ENCODE assay signal across 18 cellular contexts in genomic region chr9:119052339-119053030, GRCh38.
A peak's percentile ranks its signal among the peaks of the same experiment; 100 is the strongest.
DNase-seq lines count a peak whose midpoint lies in the region; ATAC-seq and TF ChIP-seq lines count a peak whose summit lies in the region.
"Had no signal": no experiment of that assay in that cellular context is flagged by ENCODE, and none has a peak within 500 bp of the region (broad histone marks: within the 10 kb centered on the region; RNA-seq: fewer than 3 reads in every experiment).

No MANE protein-coding gene starts in this region.

- no peaks in the 10 kb centered on the region for H3K4me1 Mint-ChIP-seq in stimulated activated memory B cell treated with anti-CD40 and anti-IgM and Interleukin-4, amounts not matched to agents 10 μg/mL and 1 μg/mL and 100 μg/mL, for 72 hours
- H3K4me1 Mint-ChIP-seq: neural crest cell; stimulated activated effector memory CD8-positive, alpha-beta T cell treated with anti-CD3 and anti-CD28 coated beads, Interleukin-12 subunit alpha, Interleukin-12 subunit beta, amount 100 ng/mL, for 72 hours had no signal

- H3K27me3 ChIP-seq in breast epithelium, result no peaks in the 10 kb centered on the region
- no peaks in the 10 kb centered on the region for H3K27me3 ChIP-seq in right atrium auricular region
- no peaks in the 10 kb centered on the region for H3K27me3 ChIP-seq in thoracic aorta (replicated peaks; ENCODE audit: insufficient read depth)

- H3K9me3 Mint-ChIP-seq in stimulated activated memory B cell treated with anti-CD40 and anti-IgM and Interleukin-4, amounts not matched to agents 10 μg/mL and 1 μg/mL and 100 μg/mL, for 72 hours, result no peaks in the 10 kb centered on the region
- H3K9me3 Mint-ChIP-seq: neural crest cell, type B pancreatic cell had no signal

- no peak overlapping the region for H3K4me3 Mint-ChIP-seq in stimulated activated memory B cell treated with anti-CD40 and anti-IgM and Interleukin-4, amounts not matched to agents 10 μg/mL and 1 μg/mL and 100 μg/mL, for 72 hours
- H3K4me3 Mint-ChIP-seq: neural crest cell; stimulated activated effector memory CD8-positive, alpha-beta T cell treated with anti-CD3 and anti-CD28 coated beads, Interleukin-12 subunit alpha, Interleukin-12 subunit beta, amount 100 ng/mL, for 72 hours; type B pancreatic cell had no signal

- H3K9me3 ChIP-seq in breast epithelium (no peaks in the 10 kb centered on the region), right atrium auricular region (no peaks in the 10 kb centered on the region), thoracic aorta (no peaks in the 10 kb centered on the region)

- H3K4me3 ChIP-seq in breast epithelium, result no peak overlapping the region
- no peak overlapping the region for H3K4me3 ChIP-seq in right atrium auricular region
- peak overlapping the region; percentile 35 for H3K4me3 ChIP-seq in thoracic aorta

- intact Hi-C loops in breast epithelium (cut with DNase I; ENCODE audit: low total_unique reads), result no loop called here

- no peaks in the 10 kb centered on the region for H3K36me3 Mint-ChIP-seq in stimulated activated memory B cell treated with anti-CD40 and anti-IgM and Interleukin-4, amounts not matched to agents 10 μg/mL and 1 μg/mL and 100 μg/mL, for 72 hours
- H3K36me3 Mint-ChIP-seq: stimulated activated effector memory CD8-positive, alpha-beta T cell treated with anti-CD3 and anti-CD28 coated beads, Interleukin-12 subunit alpha, Interleukin-12 subunit beta, amount 100 ng/mL, for 72 hours; type B pancreatic cell had no signal

- H3K36me3 ChIP-seq in breast epithelium, result no peaks in the 10 kb centered on the region
- no peaks in the 10 kb centered on the region for H3K36me3 ChIP-seq in right atrium auricular region
- H3K36me3 ChIP-seq in thoracic aorta, result no peaks in the 10 kb centered on the region

- H3K27me3 Mint-ChIP-seq in stimulated activated memory B cell treated with anti-CD40 and anti-IgM and Interleukin-4, amounts not matched to agents 10 μg/mL and 1 μg/mL and 100 μg/mL, for 72 hours, result no peaks in the 10 kb centered on the region
- H3K27me3 Mint-ChIP-seq: type B pancreatic cell had no signal

- H3K4me1 ChIP-seq in breast epithelium (peaks cover 4 to 6% of the 10 kb centered on the region in 2 donors), right atrium auricular region (no peaks in the 10 kb centered on the region), thoracic aorta (ENCODE audit: control insufficient read depth in 1 of 2, low read depth in 2 of 2) (peaks cover 3 to 18% of the 10 kb centered on the region in 2 donors)

- ATAC-seq in thoracic aorta (ENCODE audit: insufficient number of reproducible peaks, low FRiP score, low read depth), result no peak
- no peak for ATAC-seq in stimulated activated memory B cell treated with anti-CD40 and anti-IgM and Interleukin-4, amounts not matched to agents 10 μg/mL and 1 μg/mL and 100 μg/mL, for 72 hours
- ATAC-seq: PC-3; stimulated activated effector memory CD8-positive, alpha-beta T cell treated with anti-CD3 and anti-CD28 coated beads, Interleukin-12 subunit alpha, Interleukin-12 subunit beta, amount 100 ng/mL, for 72 hours had no signal

- TF ChIP-seq POLR2A in breast epithelium (IDR thresholded peaks at IDR 0.05), result no peak

- H3K27ac Mint-ChIP-seq in stimulated activated memory B cell treated with anti-CD40 and anti-IgM and Interleukin-4, amounts not matched to agents 10 μg/mL and 1 μg/mL and 100 μg/mL, for 72 hours, result no peak overlapping the region
- H3K27ac Mint-ChIP-seq: stimulated activated effector memory CD8-positive, alpha-beta T cell treated with anti-CD3 and anti-CD28 coated beads, Interleukin-12 subunit alpha, Interleukin-12 subunit beta, amount 100 ng/mL, for 72 hours; type B pancreatic cell had no signal

- DNase-seq in NCI-H1105 (lab: John Stamatoyannopoulos, UW) (peak; percentile 41), breast epithelium (ENCODE audit: low spot score in 2 of 2) (no peak), right atrium auricular region (ENCODE audit: low spot score) (no peak), thoracic aorta (ENCODE audit: low spot score) (peak; percentile 11), HuH-7 (ENCODE audit: low spot score) (no peak), NCI-H128 (lab: John Stamatoyannopoulos, UW; ENCODE audit: unreplicated experiment) (no peak)
- DNase-seq: activated naive CD4-positive, alpha-beta T cell; amygdala; effector memory CD4-positive, alpha-beta T cell; KBM-7; midbrain; NCI-H1092 treated with DMSO at 0.1 percent for 48 hours; NCI-H2107; PC-3 had no signal

- no peak for TF ChIP-seq CTCF in breast epithelium (IDR thresholded peaks at IDR 0.05)
- no peak for TF ChIP-seq CTCF in right atrium auricular region (IDR thresholded peaks at IDR 0.05)
- TF ChIP-seq CTCF in thoracic aorta (IDR thresholded peaks at IDR 0.05), result no peak

- H3K27ac ChIP-seq in breast epithelium (peak overlapping the region; percentile 30 to 68), right atrium auricular region (peak overlapping the region; percentile 3 to 74), thoracic aorta (peak overlapping the region in 1 of 2 donors; percentile 15)

Comparison
In these comparisons a context has a peak if more than half of its experiments do, and no peak if none do; other contexts are left out.
1. DNase-seq: peak in NCI-H1105 (single experiment) and thoracic aorta (single experiment); none in breast epithelium (0 of 2), right atrium auricular region (single experiment), HuH-7 (single experiment) and NCI-H128 (single experiment).